ENCODE assay signal across 9 cellular contexts in the genomic region with DNA sequence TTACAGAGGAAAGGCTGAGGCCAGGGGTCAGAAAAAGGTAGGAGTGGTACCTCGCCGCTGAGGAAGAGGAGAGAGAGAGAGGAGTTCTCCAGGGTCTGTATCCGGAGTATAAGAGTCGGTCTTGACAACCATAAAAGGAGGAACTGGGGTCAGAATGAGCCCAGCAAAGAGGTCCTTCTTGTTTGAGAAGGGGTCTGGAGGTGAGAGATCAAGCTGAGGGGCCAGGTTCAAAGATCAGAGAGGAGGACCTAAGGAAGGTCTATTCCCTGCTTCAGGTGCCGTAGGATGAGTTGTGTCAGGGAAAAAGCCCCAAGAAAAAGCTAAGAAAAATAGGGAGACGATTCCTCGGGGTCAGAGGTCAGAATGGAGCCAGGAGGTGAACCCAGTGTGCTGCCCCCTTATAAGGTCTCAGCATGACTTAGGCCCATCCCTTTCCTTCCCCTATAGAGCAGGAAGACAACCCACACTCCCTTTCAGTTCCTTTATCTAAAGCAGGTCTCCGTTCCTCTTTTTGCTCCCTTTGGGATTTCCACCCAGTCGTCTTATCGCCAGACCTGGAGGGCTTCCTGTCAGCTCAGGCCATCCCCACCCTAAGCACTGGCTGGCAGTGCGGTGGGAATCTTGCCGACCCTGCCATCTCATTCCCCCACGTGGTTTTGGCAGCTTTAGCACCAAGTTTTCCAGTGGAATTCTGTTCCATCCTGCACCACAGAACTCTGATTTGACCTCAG. TPM values are rescaled to one million over a fixed set of nuclear protein-coding genes. Genes with fewer than 3 reads are reported as not detected.
DNase-seq lines count a peak whose midpoint lies in the region; ATAC-seq and TF ChIP-seq lines count a peak whose summit lies in the region.
"Had no signal": no experiment of that assay in that cellular context is flagged by ENCODE, and none has a peak within 500 bp of the region (broad histone marks: within the 10 kb centered on the region; RNA-seq: fewer than 3 reads in every experiment).

No MANE protein-coding gene starts in this region.

- peak overlapping the region; percentile 52; the same call in 1 of the 2 replicates for H3K9ac ChIP-seq in KMS-11

- H2AFZ ChIP-seq in KMS-11 (ENCODE audit: low read depth) = peak overlapping the region; percentile 66; the same call in 1 of the 2 replicates

- H3K27me3 Mint-ChIP-seq in activated T-cell treated with anti-CD3 and anti-CD28 coated beads, Interleukin-2, amount 50 U/mL, for 4 hours (ENCODE audit: low read depth) = no peaks in the 10 kb centered on the region
- peaks cover 3% of the 10 kb centered on the region for H3K27me3 Mint-ChIP-seq in activated naive CD8-positive, alpha-beta T cell treated with anti-CD3 and anti-CD28 coated beads, Interleukin-2, amount 50 U/mL, for 24 hours

- peaks cover 36% of the 10 kb centered on the region for H3K4me1 Mint-ChIP-seq in activated T-cell treated with anti-CD3 and anti-CD28 coated beads, Interleukin-2, amount 50 U/mL, for 4 hours (ENCODE audit: low read depth)
- H3K4me1 Mint-ChIP-seq in activated naive CD8-positive, alpha-beta T cell treated with anti-CD3 and anti-CD28 coated beads, Interleukin-2, amount 50 U/mL, for 24 hours = peaks cover 39% of the 10 kb centered on the region

- peak overlapping the region; percentile 98 for H3K4me3 Mint-ChIP-seq in activated T-cell treated with anti-CD3 and anti-CD28 coated beads, Interleukin-2, amount 50 U/mL, for 4 hours
- peak overlapping the region; percentile 92 for H3K4me3 Mint-ChIP-seq in activated naive CD8-positive, alpha-beta T cell treated with anti-CD3 and anti-CD28 coated beads, Interleukin-2, amount 50 U/mL, for 24 hours

- no peak overlapping the region for H3K27ac ChIP-seq in KMS-11

- H3K4me1 ChIP-seq in KMS-11 (ENCODE audit: low read depth, poor library complexity, severe bottlenecking) = peaks cover 7% of the 10 kb centered on the region

- peak overlapping the region; percentile 95 for H3K27ac Mint-ChIP-seq in activated naive CD8-positive, alpha-beta T cell treated with anti-CD3 and anti-CD28 coated beads, Interleukin-2, amount 50 U/mL, for 24 hours

- ATAC-seq in activated T-cell treated with anti-CD3 and anti-CD28 coated beads, Interleukin-2, amount 50 U/mL, for 4 hours = no peak
- no peak for ATAC-seq in activated naive CD8-positive, alpha-beta T cell treated with anti-CD3 and anti-CD28 coated beads, Interleukin-2, amount 50 U/mL, for 24 hours
- no peak for ATAC-seq in stimulated activated naive CD8-positive, alpha-beta T cell treated with anti-CD3 and anti-CD28 coated beads, Interleukin-15, Interleukin-2, amounts not matched to agents 100 U/mL and 50 U/mL, for 24 hours

- no peaks in the 10 kb centered on the region for H3K27me3 ChIP-seq in KMS-11 (ENCODE audit: insufficient read depth, low read depth)

- H3K36me3 ChIP-seq in KMS-11 (ENCODE audit: insufficient read depth) = no peaks in the 10 kb centered on the region

- H3K4me3 ChIP-seq in KMS-11 (IDR thresholded peaks at IDR 0.05; ENCODE audit: insufficient read depth, low read depth, low read length) = peak overlapping the region; percentile 41
- peak overlapping the region; percentile 97 for H3K4me3 ChIP-seq in iPS-11a (ENCODE audit: low read depth, low read length)

- peaks cover 19% of the 10 kb centered on the region for H3K36me3 Mint-ChIP-seq in activated T-cell treated with anti-CD3 and anti-CD28 coated beads, Interleukin-2, amount 50 U/mL, for 4 hours (ENCODE audit: insufficient read depth)
- peaks cover 11% of the 10 kb centered on the region for H3K36me3 Mint-ChIP-seq in activated naive CD8-positive, alpha-beta T cell treated with anti-CD3 and anti-CD28 coated beads, Interleukin-2, amount 50 U/mL, for 24 hours (ENCODE audit: low read depth)

- TF ChIP-seq CTCF in KMS-11 (conservative IDR thresholded peaks at IDR 0.05; ENCODE audit: low read depth, low read length) = no peak

- H4K20me1 ChIP-seq in KMS-11 (ENCODE audit: insufficient read depth) = no peaks in the 10 kb centered on the region

- peak overlapping the region; percentile 71 for H3K4me2 ChIP-seq in KMS-11

- H3K79me2 ChIP-seq in KMS-11 (ENCODE audit: insufficient read depth, low read depth) = peaks cover 6% of the 10 kb centered on the region; the same call in 1 of the 2 replicates

- H3K9me3 Mint-ChIP-seq in activated T-cell treated with anti-CD3 and anti-CD28 coated beads, Interleukin-2, amount 50 U/mL, for 4 hours = no peaks in the 10 kb centered on the region
- H3K9me3 Mint-ChIP-seq in activated naive CD8-positive, alpha-beta T cell treated with anti-CD3 and anti-CD28 coated beads, Interleukin-2, amount 50 U/mL, for 24 hours = peaks cover 4% of the 10 kb centered on the region

- DNase-seq in activated T-cell treated with anti-CD3 and anti-CD28 coated beads, Interleukin-2, amount 50 U/mL, for 4 hours = no peak
- no peak for DNase-seq in activated T-cell treated with anti-CD3 and anti-CD28 coated beads for 4 hours
- no peak for DNase-seq in activated naive CD8-positive, alpha-beta T cell treated with anti-CD3 and anti-CD28 coated beads, Interleukin-2, amount 50 U/mL, for 24 hours
- DNase-seq in stimulated activated naive CD8-positive, alpha-beta T cell treated with anti-CD3 and anti-CD28 coated beads, Interleukin-15, Interleukin-2, amounts not matched to agents 100 U/mL and 50 U/mL, for 24 hours = peak; percentile 8
- no peak for DNase-seq in DMS53 (lab: John Stamatoyannopoulos, UW)
- no peak for DNase-seq in activated CD4-positive, alpha-beta T cell treated with anti-CD3 and anti-CD28 coated beads, Interleukin-2, amount 50 U/mL, for 48 hours

RNA-seq across cellular contexts. Expression of gene MTMR14, which starts 0.7 kb away (rescaled TPM):
- total RNA-seq in activated T-cell treated with anti-CD3 and anti-CD28 coated beads, Interleukin-2, amount 50 U/mL, for 4 hours = 10 to 100 TPM; 42.5 to 47.6 (median 44.1) TPM

RNA-seq across cellular contexts. Expression of gene CPNE9, which starts 53.7 kb away (rescaled TPM):
- under 1 TPM in 1 of 3 donors, not detected in 2; 0.19 TPM for total RNA-seq in activated T-cell treated with anti-CD3 and anti-CD28 coated beads, Interleukin-2, amount 50 U/mL, for 4 hours
- total RNA-seq: Daoy had no signal
